3 cellular contexts compared by ENCODE assay signal in genomic region chr12:97385121-97385520, GRCh38.
TF ChIP-seq lines count a peak whose summit lies in the region.

No MANE protein-coding gene starts in this region.

TF ChIP-seq in SK-N-SH, 30 proteins besides CTCF, POLR2A, EP300 and RAD21 (continued from another document):
- TF ChIP-seq PBX3 (IDR thresholded peaks at IDR 0.05) (no peak), GABPA (IDR thresholded peaks at IDR 0.05; ENCODE audit: low read depth) (no peak), YY1 (IDR thresholded peaks at IDR 0.05; ENCODE audit: low read depth) (no peak), MXI1 (IDR thresholded peaks at IDR 0.05; ENCODE audit: low read depth, low read length) (no peak), GATA2 (CRISPR knock-in tag; IDR thresholded peaks at IDR 0.05) (0 out of 2 replicates have a peak, but pooled peaks have one; percentile 10)
TF ChIP-seq in SK-N-SH: peak in this region for 1.

TF ChIP-seq in SK-N-SH treated with all-trans-retinoic acid at 6 μM for 48 hours, 23 proteins besides CTCF, POLR2A, EP300 and RAD21:
- TF ChIP-seq CSRNP3 (CRISPR knock-in tag; IDR thresholded peaks at IDR 0.05) = no peak
- TF ChIP-seq ZFP30 (CRISPR knock-in tag; IDR thresholded peaks at IDR 0.05) = no peak
- no peak for TF ChIP-seq BACH2 (CRISPR knock-in tag; IDR thresholded peaks at IDR 0.05; ENCODE audit: borderline replicate concordance)

TF ChIP-seq in WTC11, 78 proteins besides CTCF, POLR2A, EP300 and RAD21 (continued from another document):
- TF ChIP-seq PREB (CRISPR knock-in tag; IDR thresholded peaks at IDR 0.05; ENCODE audit: borderline replicate concordance) (no peak), EMX1 (CRISPR knock-in tag; IDR thresholded peaks at IDR 0.05) (no peak), ZNF396 (CRISPR knock-in tag; IDR thresholded peaks at IDR 0.05; ENCODE audit: borderline replicate concordance) (no peak), USF1 (CRISPR knock-in tag; IDR thresholded peaks at IDR 0.05) (no peak), ZNF532 (CRISPR knock-in tag; IDR thresholded peaks at IDR 0.05; ENCODE audit: borderline replicate concordance) (no peak), ATF6 (CRISPR knock-in tag; IDR thresholded peaks at IDR 0.05) (no peak), USF2 (CRISPR knock-in tag; IDR thresholded peaks at IDR 0.05) (no peak), OVOL2 (CRISPR knock-in tag; IDR thresholded peaks at IDR 0.05; ENCODE audit: borderline replicate concordance) (no peak)
TF ChIP-seq in WTC11: peak in this region for 0.
